In the genomic region with DNA sequence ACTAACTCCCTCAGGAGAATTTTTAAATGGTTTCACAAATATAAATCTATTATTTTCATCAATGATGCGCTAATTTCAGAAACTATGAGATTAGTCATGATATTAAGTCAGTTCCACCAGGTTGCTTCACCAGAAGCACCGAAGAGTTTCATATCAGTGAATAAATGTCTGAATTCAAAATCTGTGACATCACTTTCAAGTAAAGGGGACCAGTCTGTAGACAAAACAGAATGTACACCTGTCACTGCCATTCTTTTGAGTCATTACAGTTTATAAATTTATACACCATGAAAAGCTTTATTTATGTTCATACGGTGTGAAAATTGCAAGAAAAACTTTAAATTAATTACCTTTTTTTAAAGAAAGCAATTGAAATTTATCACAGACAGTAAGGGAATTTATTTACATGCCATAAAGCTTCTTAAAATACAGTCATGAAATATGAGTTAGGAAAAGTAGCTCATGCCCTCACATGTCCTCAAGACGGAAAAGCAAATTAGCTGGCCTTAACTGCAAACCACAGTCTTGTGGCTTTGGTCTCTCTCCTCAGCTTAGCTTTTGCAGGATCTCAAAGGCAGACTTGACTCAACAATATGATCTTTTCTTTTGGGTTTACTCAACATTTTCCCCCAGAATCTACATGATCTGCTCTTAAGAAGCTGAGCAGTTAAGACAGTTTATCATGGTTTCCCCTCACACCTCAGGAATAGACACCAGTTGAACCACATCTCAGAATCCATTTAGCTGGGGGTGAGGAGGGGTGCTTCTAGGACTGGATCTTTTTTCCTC, we compare ENCODE assay signal across 10 cellular contexts.
A peak's percentile ranks its signal among the peaks of the same experiment; 100 is the strongest.
DNase-seq lines count a peak whose midpoint lies in the region; ATAC-seq and TF ChIP-seq lines count a peak whose summit lies in the region.
"Had no signal": no experiment of that assay in that cellular context is flagged by ENCODE, and none has a peak within 500 bp of the region (broad histone marks: within the 10 kb centered on the region; RNA-seq: fewer than 3 reads in every experiment).

No MANE protein-coding gene starts in this region.

- no peaks in the 10 kb centered on the region for H3K27me3 Mint-ChIP-seq in T-helper 1 cell treated with Interleukin-12 subunit alpha and Interleukin-12 subunit beta and Interleukin-4 antibody, amounts not matched to agents 30 μg/mL and 1 μg/mL, for 36 hours (ENCODE audit: low read depth)

- H3K9me3 ChIP-seq in heart right ventricle (no peaks in the 10 kb centered on the region), tibial nerve (no peaks in the 10 kb centered on the region)
- H3K9me3 ChIP-seq: Peyer's patch had no signal

- ATAC-seq in GM19438 (IDR thresholded peaks at IDR 0.05; ENCODE audit: low read depth, unreplicated experiment) (peak; percentile 73), HG03103 (IDR thresholded peaks at IDR 0.05; ENCODE audit: low read depth, unreplicated experiment) (peak; percentile 76), heart right ventricle (no peak)

- H3K9me3 Mint-ChIP-seq in T-helper 1 cell treated with Interleukin-12 subunit alpha and Interleukin-12 subunit beta and Interleukin-4 antibody, amounts not matched to agents 30 μg/mL and 1 μg/mL, for 36 hours, result no peaks in the 10 kb centered on the region

- WGBS in heart right ventricle, 2 donors, result 64 to 66% methylated on average over 4 of the region's 4 CpGs
- 64 to 82% methylated on average over 4 of the region's 4 CpGs for WGBS in tibial nerve, 2 donors

- no peak overlapping the region for H3K27ac ChIP-seq in heart right ventricle
- H3K27ac ChIP-seq in tibial nerve, result no peak overlapping the region
- H3K27ac ChIP-seq: cardiac muscle cell, Peyer's patch had no signal

- H3K27me3 ChIP-seq in heart right ventricle, result no peaks in the 10 kb centered on the region
- H3K27me3 ChIP-seq in tibial nerve, result no peaks in the 10 kb centered on the region
- H3K27me3 ChIP-seq: cardiac muscle cell, Peyer's patch had no signal

- intact Hi-C loops in heart right ventricle (cut with DNase I), result no loop called here

- no peak for TF ChIP-seq EP300 in tibial nerve (IDR thresholded peaks at IDR 0.05)

- no peak overlapping the region for H3K4me3 ChIP-seq in heart right ventricle
- H3K4me3 ChIP-seq in tibial nerve, result no peak overlapping the region
- H3K4me3 ChIP-seq: cardiac muscle cell, Peyer's patch had no signal

- H3K4me1 ChIP-seq in heart right ventricle (peaks cover 0 to 4% (median 0%) of the 10 kb centered on the region in 9 donors), tibial nerve (peaks cover 0 to 13% (median 3%) of the 10 kb centered on the region in 4 donors)
- H3K4me1 ChIP-seq: Peyer's patch had no signal

- H3K27ac Mint-ChIP-seq in T-helper 1 cell treated with Interleukin-12 subunit alpha and Interleukin-12 subunit beta and Interleukin-4 antibody, amounts not matched to agents 30 μg/mL and 1 μg/mL, for 36 hours, result peak overlapping the region; percentile 7

- no peaks in the 10 kb centered on the region for H3K36me3 Mint-ChIP-seq in T-helper 1 cell treated with Interleukin-12 subunit alpha and Interleukin-12 subunit beta and Interleukin-4 antibody, amounts not matched to agents 30 μg/mL and 1 μg/mL, for 36 hours (ENCODE audit: low read depth)

- H3K36me3 ChIP-seq in heart right ventricle, result no peaks in the 10 kb centered on the region
- H3K36me3 ChIP-seq in tibial nerve, result no peaks in the 10 kb centered on the region
- H3K36me3 ChIP-seq: cardiac muscle cell, Peyer's patch had no signal

- peak; percentile 30 for DNase-seq in Daoy (ENCODE audit: low read depth)
- DNase-seq in heart right ventricle, result no peak
- DNase-seq in tibial nerve (ENCODE audit: low spot score in 2 of 2), result no peak
- no peak for DNase-seq in SHP77 treated with DMSO at 0.1 percent for 48 hours (lab: John Stamatoyannopoulos, UW)
- DNase-seq in NAMALWA (ENCODE audit: low spot score), result no peak
- DNase-seq: Peyer's patch had no signal

- TF ChIP-seq CTCF in heart right ventricle (IDR thresholded peaks at IDR 0.05) (no peak), tibial nerve (IDR thresholded peaks at IDR 0.05) (no peak)

- no peak for TF ChIP-seq POLR2A in tibial nerve (IDR thresholded peaks at IDR 0.05)

- H3K4me1 Mint-ChIP-seq in T-helper 1 cell treated with Interleukin-12 subunit alpha and Interleukin-12 subunit beta and Interleukin-4 antibody, amounts not matched to agents 30 μg/mL and 1 μg/mL, for 36 hours (ENCODE audit: low read depth), result peaks cover 12% of the 10 kb centered on the region

- H3K4me3 Mint-ChIP-seq in T-helper 1 cell treated with Interleukin-12 subunit alpha and Interleukin-12 subunit beta and Interleukin-4 antibody, amounts not matched to agents 30 μg/mL and 1 μg/mL, for 36 hours, result no peak overlapping the region

Comparison
In these comparisons a context has a peak if more than half of its experiments do, and no peak if none do; other contexts are left out.
1. ATAC-seq: peak in GM19438 (single experiment) and HG03103 (single experiment); none in heart right ventricle (0 of 8).